1 cellular context compared by ENCODE assay signal in genomic region chr20:50434653-50435396, GRCh38.
TF ChIP-seq lines count a peak whose summit lies in the region.

No MANE protein-coding gene starts in this region.

TF ChIP-seq in K562, 482 proteins besides CTCF, POLR2A, EP300 and RAD21 (continued from another document and continues in another):
- TF ChIP-seq REST (CRISPR knock-in tag; IDR thresholded peaks at IDR 0.05; ENCODE audit: low read depth), result no peak
- no peak for TF ChIP-seq DMBX1 (CRISPR knock-in tag; IDR thresholded peaks at IDR 0.05; ENCODE audit: borderline replicate concordance)
- TF ChIP-seq CBX8 (IDR thresholded peaks at IDR 0.05; ENCODE audit: borderline replicate concordance, extremely low read depth, low read depth, low read length, poor library complexity, severe bottlenecking), result no peak
- TF ChIP-seq ZNF785 (CRISPR knock-in tag; IDR thresholded peaks at IDR 0.05), result no peak
- no peak for TF ChIP-seq ETS1 (conservative IDR thresholded peaks at IDR 0.05; ENCODE audit: control insufficient read depth, low read depth, low read length)
- TF ChIP-seq ZNF79 (CRISPR knock-in tag; IDR thresholded peaks at IDR 0.05; ENCODE audit: low read depth), result no peak
- no peak for TF ChIP-seq BHLHE40 (IDR thresholded peaks at IDR 0.05; ENCODE audit: low read length)
- peak; percentile 92 for TF ChIP-seq MEF2D (tag; conservative IDR thresholded peaks at IDR 0.05; ENCODE audit: low read depth)
- TF ChIP-seq THRAP3 (IDR thresholded peaks at IDR 0.05; ENCODE audit: borderline replicate concordance), result no peak
- no peak for TF ChIP-seq ZNF766 (CRISPR knock-in tag; conservative IDR thresholded peaks at IDR 0.05)
- no peak for TF ChIP-seq CXXC5 (CRISPR knock-in tag; IDR thresholded peaks at IDR 0.05)
- peak; percentile 63 for TF ChIP-seq CBFA2T3 (IDR thresholded peaks at IDR 0.05)
- TF ChIP-seq MLLT1 (IDR thresholded peaks at IDR 0.05), result peak in 1 of 2 experiments; percentile 41; a peak in 1 of 4 replicates
- no peak for TF ChIP-seq KLF10 (CRISPR knock-in tag; IDR thresholded peaks at IDR 0.05)
- TF ChIP-seq MYBL2 (IDR thresholded peaks at IDR 0.05; ENCODE audit: low read depth), result no peak
- TF ChIP-seq MYBL2 (CRISPR knock-in tag; IDR thresholded peaks at IDR 0.05; ENCODE audit: borderline replicate concordance), result no peak
- no peak for TF ChIP-seq ZNF644 (tag; IDR thresholded peaks at IDR 0.05; ENCODE audit: low read depth)
- TF ChIP-seq MLX (CRISPR knock-in tag; conservative IDR thresholded peaks at IDR 0.05), result no peak
- TF ChIP-seq FOSL1 (tag; conservative IDR thresholded peaks at IDR 0.05), result no peak
- no peak for TF ChIP-seq ZNF75A (CRISPR knock-in tag; IDR thresholded peaks at IDR 0.05)
- TF ChIP-seq IFI16 (CRISPR knock-in tag; IDR thresholded peaks at IDR 0.05), result no peak
- TF ChIP-seq HOXB6 (CRISPR knock-in tag; IDR thresholded peaks at IDR 0.05; ENCODE audit: borderline replicate concordance), result no peak
- no peak for TF ChIP-seq ZKSCAN8 (CRISPR knock-in tag; IDR thresholded peaks at IDR 0.05)
- TF ChIP-seq KDM5B (IDR thresholded peaks at IDR 0.05; ENCODE audit: insufficient replicate concordance, low read depth, low read length), result no peak
- TF ChIP-seq ZNF780A (CRISPR knock-in tag; IDR thresholded peaks at IDR 0.05), result no peak
- no peak for TF ChIP-seq THRB (CRISPR knock-in tag; conservative IDR thresholded peaks at IDR 0.05)
- no peak for TF ChIP-seq SIN3B (IDR thresholded peaks at IDR 0.05; ENCODE audit: low read depth)
- TF ChIP-seq NKRF (IDR thresholded peaks at IDR 0.05; ENCODE audit: borderline replicate concordance), result no peak
- 0 out of 2 replicates have a peak, but pooled peaks have one; percentile 12 for TF ChIP-seq ADNP (tag; IDR thresholded peaks at IDR 0.05)
- TF ChIP-seq CREBBP (IDR thresholded peaks at IDR 0.05; ENCODE audit: low read depth, low read length), result no peak
- TF ChIP-seq HOMEZ (CRISPR knock-in tag; IDR thresholded peaks at IDR 0.05), result no peak
- TF ChIP-seq NFIC (IDR thresholded peaks at IDR 0.05), result peak; percentile 72
- TF ChIP-seq ZNF449 (CRISPR knock-in tag; IDR thresholded peaks at IDR 0.05), result no peak
- no peak for TF ChIP-seq IRF9 (tag; IDR thresholded peaks at IDR 0.05)
- TF ChIP-seq ETV1 (tag; conservative IDR thresholded peaks at IDR 0.05; ENCODE audit: low read depth), result no peak
- no peak for TF ChIP-seq SMARCA4 (IDR thresholded peaks at IDR 0.05)
- no peak for TF ChIP-seq ZBTB33 (CRISPR knock-in tag; IDR thresholded peaks at IDR 0.05)
- TF ChIP-seq BCOR (IDR thresholded peaks at IDR 0.05), result peak; percentile 93
- TF ChIP-seq CTCFL (IDR thresholded peaks at IDR 0.05; ENCODE audit: borderline replicate concordance, insufficient read depth, low read depth, low read length, poor library complexity, severe bottlenecking), result no peak
- TF ChIP-seq PTBP1 (IDR thresholded peaks at IDR 0.05; ENCODE audit: low read depth, low read length), result no peak
- no peak for TF ChIP-seq ZNF311 (CRISPR knock-in tag; IDR thresholded peaks at IDR 0.05)
- TF ChIP-seq MIER1 (IDR thresholded peaks at IDR 0.05; ENCODE audit: low read depth), result no peak
- no peak for TF ChIP-seq RUNX1 (IDR thresholded peaks at IDR 0.05; ENCODE audit: low read depth)
